Comparison of ENCODE assay signal across 27 cellular contexts in genomic region chr1:154443274-154444013, GRCh38. TPM values are rescaled to one million over a fixed set of nuclear protein-coding genes. Genes with fewer than 3 reads are reported as not detected.
A peak's percentile ranks its signal among the peaks of the same experiment; 100 is the strongest.
DNase-seq lines count a peak whose midpoint lies in the region; ATAC-seq, FAIRE-seq and TF ChIP-seq lines count a peak whose summit lies in the region.
"Had no signal": no experiment of that assay in that cellular context is flagged by ENCODE, and none has a peak within 500 bp of the region (broad histone marks: within the 10 kb centered on the region; RNA-seq: fewer than 3 reads in every experiment).

No MANE protein-coding gene starts in this region.

- H3K4me3 Mint-ChIP-seq in central memory CD8-positive, alpha-beta T cell: no peak overlapping the region
- H3K4me3 Mint-ChIP-seq in naive thymus-derived CD4-positive, alpha-beta T cell: peak overlapping the region in 5 of 10 donors; percentile 16 to 73 (median 53)
- H3K4me3 Mint-ChIP-seq: activated CD8-positive, alpha-beta T cell treated with anti-CD3 and anti-CD28 coated beads for 36 hours; activated T-helper 17 cell treated with anti-CD3 and anti-CD28 coated beads, Interleukin-2, amount 50 U/mL, for 72 hours had no signal

- WGBS in right lobe of liver (ENCODE audit: insufficient coverage, low coverage, low lambda C conversion rate, missing lambda C conversion rate): 41% methylated on average over 6 of the region's 8 CpGs
- WGBS in HepG2 (ENCODE audit: low lambda C conversion rate): 96% methylated on average over 8 of the region's 8 CpGs

- H4K20me1 ChIP-seq in HepG2 (ENCODE audit: insufficient read depth, low read length): no peaks in the 10 kb centered on the region

- no peak overlapping the region for H3K9ac ChIP-seq in HepG2 (ENCODE audit: insufficient read depth, low read depth, low read length)
- H3K9ac ChIP-seq: SK-N-SH had no signal

- CTCF ChIA-PET in HepG2 (lab: Yijun Ruan, JAX; ENCODE audit: low intra/inter-chr PET ratio, low total read pairs): interaction anchor here (1.6 to 1.9 kb wide), 2 partner anchors 38 to 117 kb away, joined by 4 to 12 read pairs; partner anchors contain the start of gene IL6R
- CTCF ChIA-PET in naive thymus-derived CD4-positive, alpha-beta T cell (lab: Charles Lee): interaction anchor here (1.1 to 3.6 kb wide), 5 partner anchors 20 to 348 kb away, joined by 3 to 29 read pairs (median 8); partner anchors contain the start of gene IL6R

- TF ChIP-seq RAD21 in HepG2 (CRISPR knock-in tag; IDR thresholded peaks at IDR 0.05): no peak

- no peak for TF ChIP-seq EP300 in HepG2 (IDR thresholded peaks at IDR 0.05; ENCODE audit: low read depth in 2 of 2, low read length in 2 of 2)
- TF ChIP-seq EP300 in HepG2 (CRISPR knock-in tag; IDR thresholded peaks at IDR 0.05; ENCODE audit: borderline replicate concordance): no peak

- H3K27me3 ChIP-seq in right lobe of liver (no peaks in the 10 kb centered on the region), HepG2 (ENCODE audit: control insufficient read depth in 1 of 2, insufficient read depth in 2 of 2, low read length in 2 of 2) (no peaks in the 10 kb centered on the region), uterus (no peaks in the 10 kb centered on the region)
- H3K27me3 ChIP-seq in naive thymus-derived CD4-positive, alpha-beta T cell (ENCODE audit: control insufficient read depth in 2 of 2, insufficient read depth in 2 of 2, low read length in 2 of 2): no peaks in the 10 kb centered on the region
- H3K27me3 ChIP-seq: BE2C had no signal

- no peak overlapping the region for H2AFZ ChIP-seq in HepG2 (ENCODE audit: low read length)

- no peaks in the 10 kb centered on the region for H3K79me2 ChIP-seq in HepG2 (ENCODE audit: insufficient read depth, low read length)

- H3K36me3 Mint-ChIP-seq in central memory CD8-positive, alpha-beta T cell (ENCODE audit: insufficient read depth): peaks cover 1% of the 10 kb centered on the region
- H3K36me3 Mint-ChIP-seq in naive thymus-derived CD4-positive, alpha-beta T cell: peaks cover 0 to 35% (median 26%) of the 10 kb centered on the region in 5 donors

- in situ Hi-C loops in HepG2 (cut with HindIII; ENCODE audit: extremely low pct_ligation_motif_present, low pct_unique_long_range_greater_than_20kb): no loop called here

- FAIRE-seq in HepG2 (lab: Jason Lieb, UNC): no peak
- FAIRE-seq: islet of Langerhans had no signal

- H3K27ac Mint-ChIP-seq in central memory CD8-positive, alpha-beta T cell (ENCODE audit: low read depth): peak overlapping the region; percentile 46
- peak overlapping the region in 8 of 9 donors; percentile 84 to 98 (median 96) for H3K27ac Mint-ChIP-seq in naive thymus-derived CD4-positive, alpha-beta T cell
- H3K27ac Mint-ChIP-seq: activated CD8-positive, alpha-beta T cell treated with anti-CD3 and anti-CD28 coated beads for 36 hours; activated naive CD4-positive, alpha-beta T cell treated with anti-CD3 and anti-CD28 coated beads, Interleukin-2, amount 50 U/mL, for 72 hours; activated T-helper 17 cell treated with anti-CD3 and anti-CD28 coated beads, Interleukin-2, amount 50 U/mL, for 72 hours had no signal

- TF ChIP-seq CTCF in right lobe of liver (IDR thresholded peaks at IDR 0.05) (no peak), HepG2 (CRISPR knock-in tag; IDR thresholded peaks at IDR 0.05) (no peak), uterus (IDR thresholded peaks at IDR 0.05) (no peak)

- no peaks in the 10 kb centered on the region for H3K9me3 Mint-ChIP-seq in central memory CD8-positive, alpha-beta T cell
- H3K9me3 Mint-ChIP-seq in naive thymus-derived CD4-positive, alpha-beta T cell: peaks cover 0 to 3% (median 0%) of the 10 kb centered on the region in 11 donors
- H3K9me3 Mint-ChIP-seq: activated CD8-positive, alpha-beta T cell treated with anti-CD3 and anti-CD28 coated beads for 36 hours; activated naive CD4-positive, alpha-beta T cell treated with anti-CD3 and anti-CD28 coated beads, Interleukin-2, amount 50 U/mL, for 72 hours; activated T-helper 17 cell treated with anti-CD3 and anti-CD28 coated beads, Interleukin-2, amount 50 U/mL, for 72 hours had no signal

- no peak overlapping the region for H3K4me2 ChIP-seq in HepG2 (ENCODE audit: low read depth, low read length)

- H3K4me1 ChIP-seq in right lobe of liver (peaks cover 0 to 47% (median 5%) of the 10 kb centered on the region in 4 donors), HepG2 (ENCODE audit: insufficient read depth, low read length) (peaks cover 18% of the 10 kb centered on the region), uterus (peaks cover 0 to 6% of the 10 kb centered on the region in 2 donors)
- H3K4me1 ChIP-seq in naive thymus-derived CD4-positive, alpha-beta T cell (ENCODE audit: control insufficient read depth in 2 of 2, insufficient read depth in 2 of 2, low read length in 2 of 2): peaks cover 11 to 65% of the 10 kb centered on the region in 2 donors
- H3K4me1 ChIP-seq: BE2C, prostate gland had no signal

- peaks cover 32% of the 10 kb centered on the region for H3K4me1 Mint-ChIP-seq in central memory CD8-positive, alpha-beta T cell
- H3K4me1 Mint-ChIP-seq in naive thymus-derived CD4-positive, alpha-beta T cell: peaks cover 47 to 74% (median 65%) of the 10 kb centered on the region in 7 donors

- BruUV-seq in HepG2 (replicated peaks; lab: Mats Ljungman, UMichigan): no TSS peak

- no peaks in the 10 kb centered on the region for H3K27me3 Mint-ChIP-seq in central memory CD8-positive, alpha-beta T cell
- no peaks in the 10 kb centered on the region for H3K27me3 Mint-ChIP-seq in naive thymus-derived CD4-positive, alpha-beta T cell
- H3K27me3 Mint-ChIP-seq: activated CD8-positive, alpha-beta T cell treated with anti-CD3 and anti-CD28 coated beads for 36 hours; activated T-helper 17 cell treated with anti-CD3 and anti-CD28 coated beads, Interleukin-2, amount 50 U/mL, for 72 hours had no signal

- DNase-seq in right lobe of liver (peak in 2 of 3 donors; percentile 65 to 80), HepG2 (ENCODE audit: low spot score) (no peak), uterus (no peak), pons (ENCODE audit: low spot score) (no peak)
- no peak for DNase-seq in central memory CD8-positive, alpha-beta T cell (ENCODE audit: low spot score in 2 of 2)
- no peak for DNase-seq in naive thymus-derived CD4-positive, alpha-beta T cell
- no peak for DNase-seq in stimulated activated naive CD4-positive, alpha-beta T cell treated with Interleukin-2 at 50 U/mL for 16 hours (lab: John Stamatoyannopoulos, UW)
- DNase-seq: activated CD4-positive, CD25-positive, alpha-beta regulatory T cell treated with anti-CD3 and anti-CD28 coated beads, Interleukin-2, amount 50 U/mL, for 72 hours; activated CD8-positive, alpha-beta T cell treated with anti-CD3 and anti-CD28 coated beads for 36 hours; BE2C; central memory CD4-positive, alpha-beta T cell; DMS79; GDM1; HCEC 1CT; Kasumi-1; NCI-H146; NCI-H82; SK-N-SH; T-helper 2 cell; trophoblast cell had no signal

- TF ChIP-seq POLR2A in right lobe of liver (IDR thresholded peaks at IDR 0.05): no peak
- no peak for TF ChIP-seq POLR2A in HepG2 (IDR thresholded peaks at IDR 0.05; ENCODE audit: insufficient read depth in 1 of 2, low read depth in 2 of 2, low read length in 2 of 2)
- no peak for TF ChIP-seq POLR2A in uterus (IDR thresholded peaks at IDR 0.05)

- POLR2A ChIA-PET in HepG2 (lab: Yijun Ruan, JAX): no interaction called here
- POLR2A ChIA-PET in naive thymus-derived CD4-positive, alpha-beta T cell (lab: Charles Lee): interaction anchor here (0.7 to 8.3 kb wide), 8 partner anchors 8 to 539 kb away, joined by 3 to 71 read pairs (median 4); partner anchors contain the start of gene IL6R

- intact Hi-C loops in right lobe of liver (cut with DNase I) (no loop called here), HepG2 (cut with micrococcal nuclease; ENCODE audit: unreplicated experiment) (loop anchor here (10.0 kb wide), 1 partner anchor 89 kb away; no protein-coding TSS in a partner anchor), uterus (cut with DNase I; ENCODE audit: low total_unique reads) (no loop called here)
- intact Hi-C loops in naive thymus-derived CD4-positive, alpha-beta T cell (cut with micrococcal nuclease): no loop called here

- H3K27ac ChIP-seq in right lobe of liver (peak overlapping the region in 2 of 3 donors; percentile 41 to 44), HepG2 (ENCODE audit: extremely low read length, insufficient read depth, low read length) (no peak overlapping the region), uterus (peak overlapping the region; percentile 66 to 68)
- peak overlapping the region; percentile 78 for H3K27ac ChIP-seq in naive thymus-derived CD4-positive, alpha-beta T cell (ENCODE audit: low read depth, low read length)
- H3K27ac ChIP-seq: HL-60, prostate gland had no signal

- H3K4me3 ChIP-seq in right lobe of liver (no peak overlapping the region), HepG2 (replicated peaks in 1 of 3; ENCODE audit: insufficient read depth in 1 of 3, low read depth in 2 of 3, low read length in 3 of 3) (no peak overlapping the region), uterus (no peak overlapping the region)
- H3K4me3 ChIP-seq in naive thymus-derived CD4-positive, alpha-beta T cell (ENCODE audit: low read length): no peak overlapping the region
- H3K4me3 ChIP-seq: prostate gland had no signal

- H3K36me3 ChIP-seq in right lobe of liver (peaks cover 0 to 82% (median 44%) of the 10 kb centered on the region in 4 donors), HepG2 (replicated peaks in 1 of 2; ENCODE audit: control insufficient read depth in 1 of 2, insufficient read depth in 2 of 2, low read length in 2 of 2) (no peaks in the 10 kb centered on the region), uterus (no peaks in the 10 kb centered on the region)
- peaks cover 0 to 32% (median 14%) of the 10 kb centered on the region in 3 experiments for H3K36me3 ChIP-seq in naive thymus-derived CD4-positive, alpha-beta T cell (ENCODE audit: control insufficient read depth in 2 of 3, insufficient read depth in 3 of 3, low read length in 3 of 3)
- H3K36me3 ChIP-seq: BE2C, prostate gland had no signal

- no peaks in the 10 kb centered on the region for H3K9me3 ChIP-seq in right lobe of liver
- H3K9me3 ChIP-seq in HepG2 (ENCODE audit: low read length): no peaks in the 10 kb centered on the region
- no peaks in the 10 kb centered on the region for H3K9me3 ChIP-seq in naive thymus-derived CD4-positive, alpha-beta T cell (ENCODE audit: control insufficient read depth in 2 of 3, low read length in 3 of 3)
- no peaks in the 10 kb centered on the region for H3K9me3 ChIP-seq in uterus
- H3K9me3 ChIP-seq: BE2C, prostate gland, SK-N-SH had no signal

- ATAC-seq in right lobe of liver (peak in 3 of 4 donors; percentile 17 to 72 (median 40)), HepG2 (no peak), GM21528 (IDR thresholded peaks at IDR 0.05; ENCODE audit: low FRiP score, unreplicated experiment) (no peak)
- ATAC-seq in central memory CD8-positive, alpha-beta T cell (replicated peaks; ENCODE audit: extremely low read depth, poor library complexity, severe bottlenecking): no peak
- no peak for ATAC-seq in naive thymus-derived CD4-positive, alpha-beta T cell
- ATAC-seq: activated CD8-positive, alpha-beta T cell treated with anti-CD3 and anti-CD28 coated beads for 36 hours; activated naive CD4-positive, alpha-beta T cell treated with anti-CD3 and anti-CD28 coated beads, Interleukin-2, amount 50 U/mL, for 72 hours; activated T-helper 17 cell treated with anti-CD3 and anti-CD28 coated beads, Interleukin-2, amount 50 U/mL, for 72 hours had no signal

RNA-seq across cellular contexts. Expression of gene IL6R, which starts 38.3 kb away (rescaled TPM):
- total RNA-seq in right lobe of liver (100 to 1,000 TPM in 2 of 6 experiments, 10 to 100 TPM in 4; 32.2 to 145 (median 68.2) TPM), HepG2 (2016; rRNA removed; fragmentation: Illumina TruSeq; extraction: Trizol) (3.5 and 5.0 TPM in 2 replicates), uterus (10 to 100 TPM in 3 of 4 donors, 1 to 10 TPM in 1; 9.7 to 28.2 (median 17.1) TPM)
- 0.71 and 0.91 TPM in 2 replicates for total RNA-seq in HepG2 (2016; cell fraction: cytosol; rRNA removed; fragmentation: Illumina TruSeq; extraction: Trizol; ENCODE audit: low read depth)
- total RNA-seq in HepG2 (2016; cell fraction: insoluble cytoplasmic fraction; rRNA removed; fragmentation: Illumina TruSeq; extraction: Trizol): 1.9 and 4.6 TPM in 2 replicates
- 1.2 and 1.3 TPM in 2 replicates for total RNA-seq in HepG2 (2016; cell fraction: membrane; rRNA removed; fragmentation: Illumina TruSeq; extraction: Trizol)
- total RNA-seq in HepG2 (2016; cell fraction: nucleus; rRNA removed; fragmentation: Illumina TruSeq; extraction: Trizol): 3.7 and 4.0 TPM in 2 replicates
- 24.5 and 30.5 TPM in 2 replicates for polyA plus RNA-seq in HepG2 (2011; rRNA removed)
- polyA plus RNA-seq in HepG2 (2011; cell fraction: cytosol; rRNA removed): 15.2 and 20.2 TPM in 2 replicates
- polyA plus RNA-seq in HepG2 (2011; cell fraction: nucleus; rRNA removed): 15.9 and 16.7 TPM in 2 replicates
- 13.7 and 18.5 TPM in 2 replicates for polyA plus RNA-seq in HepG2 (2012)
- 0.28 and 0.32 TPM in 2 replicates for polyA plus RNA-seq in HepG2 (2016; cell fraction: cytosol; fragmentation: Illumina TruSeq; extraction: Trizol; ENCODE audit: low read depth)
- polyA plus RNA-seq in HepG2 (2016; cell fraction: insoluble cytoplasmic fraction; fragmentation: Illumina TruSeq; extraction: Trizol; ENCODE audit: low read depth): 1.4 and 2.1 TPM in 2 replicates
- polyA plus RNA-seq in HepG2 (2016; cell fraction: membrane; fragmentation: Illumina TruSeq; extraction: Trizol; ENCODE audit: low read depth): 0.60 and 0.65 TPM in 2 replicates
- 4.0 and 4.9 TPM in 2 replicates for polyA plus RNA-seq in HepG2 (2016; cell fraction: nucleus; fragmentation: Illumina TruSeq; extraction: Trizol; ENCODE audit: insufficient read depth, low read depth)
- polyA minus RNA-seq in HepG2 (2011; rRNA and poly(A)+ RNA removed; ENCODE audit: low replicate concordance): 13.3 and 63.4 TPM in 2 replicates
- polyA minus RNA-seq in HepG2 (2011; cell fraction: cytosol; rRNA and poly(A)+ RNA removed): 10.3 and 13.7 TPM in 2 replicates
- 13.4 and 13.8 TPM in 2 replicates for polyA minus RNA-seq in HepG2 (2011; cell fraction: nucleus; rRNA and poly(A)+ RNA removed)
- 10 to 100 TPM in 4 of 5 experiments, 1 to 10 TPM in 1; 5.2 to 91.6 (median 85.6) TPM for total RNA-seq in naive thymus-derived CD4-positive, alpha-beta T cell
- polyA plus RNA-seq in naive thymus-derived CD4-positive, alpha-beta T cell: 10 to 100 TPM; 55.1 to 66.3 TPM

RNA-seq across cellular contexts. Expression of gene TDRD10, which starts 58.6 kb away (rescaled TPM):
- total RNA-seq in right lobe of liver: 1 to 10 TPM in 5 of 6 experiments, under 1 TPM in 1; 0.92 to 2.2 (median 1.4) TPM
- total RNA-seq in HepG2 (2016; rRNA removed; fragmentation: Illumina TruSeq; extraction: Trizol): not detected in 2 replicates
- not detected in 2 replicates for total RNA-seq in HepG2 (2016; cell fraction: cytosol; rRNA removed; fragmentation: Illumina TruSeq; extraction: Trizol; ENCODE audit: low read depth)
- total RNA-seq in HepG2 (2016; cell fraction: insoluble cytoplasmic fraction; rRNA removed; fragmentation: Illumina TruSeq; extraction: Trizol): not detected in 2 replicates
- not detected in 2 replicates for total RNA-seq in HepG2 (2016; cell fraction: membrane; rRNA removed; fragmentation: Illumina TruSeq; extraction: Trizol)
- total RNA-seq in HepG2 (2016; cell fraction: nucleus; rRNA removed; fragmentation: Illumina TruSeq; extraction: Trizol): not detected in 2 replicates
- polyA plus RNA-seq in HepG2 (2011; rRNA removed): not detected in 2 replicates
- not detected in 2 replicates for polyA plus RNA-seq in HepG2 (2011; cell fraction: cytosol; rRNA removed)
- polyA plus RNA-seq in HepG2 (2011; cell fraction: nucleus; rRNA removed): not detected in 2 replicates
- not detected in 2 replicates for polyA plus RNA-seq in HepG2 (2012)
- not detected in 2 replicates for polyA plus RNA-seq in HepG2 (2016; cell fraction: cytosol; fragmentation: Illumina TruSeq; extraction: Trizol; ENCODE audit: low read depth)
- not detected in 2 replicates for polyA plus RNA-seq in HepG2 (2016; cell fraction: insoluble cytoplasmic fraction; fragmentation: Illumina TruSeq; extraction: Trizol; ENCODE audit: low read depth)
- polyA plus RNA-seq in HepG2 (2016; cell fraction: membrane; fragmentation: Illumina TruSeq; extraction: Trizol; ENCODE audit: low read depth): not detected in 2 replicates
- polyA plus RNA-seq in HepG2 (2016; cell fraction: nucleus; fragmentation: Illumina TruSeq; extraction: Trizol; ENCODE audit: insufficient read depth, low read depth): not detected in 2 replicates
- polyA minus RNA-seq in HepG2 (2011; rRNA and poly(A)+ RNA removed; ENCODE audit: low replicate concordance): 0.07 TPM in 1 of 2 replicates, not detected in the other
- not detected in 2 replicates for polyA minus RNA-seq in HepG2 (2011; cell fraction: cytosol; rRNA and poly(A)+ RNA removed)
- polyA minus RNA-seq in HepG2 (2011; cell fraction: nucleus; rRNA and poly(A)+ RNA removed): not detected in 2 replicates
- under 1 TPM in 1 of 5 experiments, not detected in 4; 0.29 TPM for total RNA-seq in naive thymus-derived CD4-positive, alpha-beta T cell
- polyA plus RNA-seq in naive thymus-derived CD4-positive, alpha-beta T cell: not detected
- 10 to 100 TPM in 2 of 4 donors, 1 to 10 TPM in 2; 1.3 to 19.7 (median 6.9) TPM for total RNA-seq in uterus
- total RNA-seq: activated CD8-positive, alpha-beta T cell treated with anti-CD3 and anti-CD28 coated beads for 36 hours; activated naive CD4-positive, alpha-beta T cell treated with anti-CD3 and anti-CD28 coated beads, Interleukin-2, amount 50 U/mL, for 72 hours; activated T-helper 17 cell treated with anti-CD3 and anti-CD28 coated beads, Interleukin-2, amount 50 U/mL, for 72 hours; RPMI7951 had no signal
- polyA plus RNA-seq: SK-N-SH had no signal

RNA-seq across cellular contexts. Expression of gene SHE, which starts 58.8 kb away (rescaled TPM):
- total RNA-seq in right lobe of liver: 1 to 10 TPM; 4.0 to 5.6 (median 4.7) TPM
- not detected in 2 replicates for total RNA-seq in HepG2 (2016; rRNA removed; fragmentation: Illumina TruSeq; extraction: Trizol)
- total RNA-seq in HepG2 (2016; cell fraction: cytosol; rRNA removed; fragmentation: Illumina TruSeq; extraction: Trizol; ENCODE audit: low read depth): not detected in 2 replicates
- total RNA-seq in HepG2 (2016; cell fraction: insoluble cytoplasmic fraction; rRNA removed; fragmentation: Illumina TruSeq; extraction: Trizol): not detected in 2 replicates
- not detected in 2 replicates for total RNA-seq in HepG2 (2016; cell fraction: membrane; rRNA removed; fragmentation: Illumina TruSeq; extraction: Trizol)
- total RNA-seq in HepG2 (2016; cell fraction: nucleus; rRNA removed; fragmentation: Illumina TruSeq; extraction: Trizol): not detected in 2 replicates
- polyA plus RNA-seq in HepG2 (2011; rRNA removed): not detected in 2 replicates
- polyA plus RNA-seq in HepG2 (2011; cell fraction: cytosol; rRNA removed): not detected in 2 replicates
- not detected in 2 replicates for polyA plus RNA-seq in HepG2 (2011; cell fraction: nucleus; rRNA removed)
- not detected in 2 replicates for polyA plus RNA-seq in HepG2 (2012)
- polyA plus RNA-seq in HepG2 (2016; cell fraction: cytosol; fragmentation: Illumina TruSeq; extraction: Trizol; ENCODE audit: low read depth): not detected in 2 replicates
- polyA plus RNA-seq in HepG2 (2016; cell fraction: insoluble cytoplasmic fraction; fragmentation: Illumina TruSeq; extraction: Trizol; ENCODE audit: low read depth): not detected in 2 replicates
- polyA plus RNA-seq in HepG2 (2016; cell fraction: membrane; fragmentation: Illumina TruSeq; extraction: Trizol; ENCODE audit: low read depth): not detected in 2 replicates
- not detected in 2 replicates for polyA plus RNA-seq in HepG2 (2016; cell fraction: nucleus; fragmentation: Illumina TruSeq; extraction: Trizol; ENCODE audit: insufficient read depth, low read depth)
- polyA minus RNA-seq in HepG2 (2011; rRNA and poly(A)+ RNA removed; ENCODE audit: low replicate concordance): not detected in 2 replicates
- polyA minus RNA-seq in HepG2 (2011; cell fraction: cytosol; rRNA and poly(A)+ RNA removed): not detected in 2 replicates
- polyA minus RNA-seq in HepG2 (2011; cell fraction: nucleus; rRNA and poly(A)+ RNA removed): not detected in 2 replicates
- not detected for total RNA-seq in naive thymus-derived CD4-positive, alpha-beta T cell
- under 1 TPM in 1 of 2 donors, not detected in 1; 0.04 TPM for polyA plus RNA-seq in naive thymus-derived CD4-positive, alpha-beta T cell
- 10 to 100 TPM; 14.6 to 44.5 (median 27.2) TPM for total RNA-seq in uterus
- total RNA-seq: activated CD8-positive, alpha-beta T cell treated with anti-CD3 and anti-CD28 coated beads for 36 hours; activated naive CD4-positive, alpha-beta T cell treated with anti-CD3 and anti-CD28 coated beads, Interleukin-2, amount 50 U/mL, for 72 hours; RPMI7951 had no signal
- polyA plus RNA-seq: SK-N-SH had no signal

Comparison
In these comparisons a context has a peak if more than half of its experiments do, and no peak if none do; other contexts are left out.
1. ATAC-seq: peak in right lobe of liver (3 of 4); none in HepG2 (single experiment), central memory CD8-positive, alpha-beta T cell (single experiment), naive thymus-derived CD4-positive, alpha-beta T cell (single experiment) and GM21528 (single experiment).
2. DNase-seq: peak in right lobe of liver (2 of 3); none in HepG2 (single experiment), central memory CD8-positive, alpha-beta T cell (0 of 2), naive thymus-derived CD4-positive, alpha-beta T cell (0 of 9), uterus (0 of 2), pons (single experiment) and stimulated activated naive CD4-positive, alpha-beta T cell treated with Interleukin-2 at 50 U/mL for 16 hours (single experiment).